Comparison of ENCODE assay signal across 20 cellular contexts in the genomic region with DNA sequence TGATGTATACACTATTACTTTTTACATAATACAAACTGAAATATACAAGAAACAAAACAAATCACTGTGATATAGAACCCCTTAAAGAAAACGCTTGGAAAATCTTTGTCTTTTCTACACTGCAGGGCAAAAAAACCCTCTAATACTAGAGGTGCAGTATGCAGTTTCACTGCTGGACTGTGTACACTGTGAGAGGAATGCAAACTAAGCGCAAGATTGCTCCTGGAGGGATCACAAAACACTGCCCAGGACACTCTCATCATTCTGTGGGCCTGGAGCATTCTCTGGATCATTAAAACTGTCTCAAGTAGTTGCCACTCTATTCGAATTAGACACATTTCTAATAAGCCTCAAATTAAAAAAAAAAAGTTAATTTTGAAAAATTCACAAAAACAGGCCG.
DNase-seq lines count a peak whose midpoint lies in the region; ATAC-seq and TF ChIP-seq lines count a peak whose summit lies in the region.
"Had no signal": no experiment of that assay in that cellular context is flagged by ENCODE, and none has a peak within 500 bp of the region (broad histone marks: within the 10 kb centered on the region; RNA-seq: fewer than 3 reads in every experiment).

No MANE protein-coding gene starts in this region.

- intact Hi-C loops in activated T-helper 2 cell treated with anti-CD3 and anti-CD28 coated beads, Interferon-gamma antibody, Interleukin-2, Interleukin-4, amounts not matched to agents 10 μg/mL and 5 μg/mL and 100 μg/mL, durations not matched to agents 14 hours and 24 hours and 36 hours (cut with micrococcal nuclease): loop anchor here (5.0 kb wide), 1 partner anchor 112 kb away; no protein-coding TSS in a partner anchor
- intact Hi-C loops in upper lobe of right lung (cut with DNase I): no loop called here

- peaks cover 7% of the 10 kb centered on the region for H3K4me1 ChIP-seq in upper lobe of right lung
- H3K4me1 ChIP-seq: breast epithelium had no signal

- peaks cover 5% of the 10 kb centered on the region for H3K36me3 Mint-ChIP-seq in activated naive CD4-positive, alpha-beta T cell treated with anti-CD3 and anti-CD28 coated beads, Interleukin-2, amount 50 U/mL, for 24 hours
- no peaks in the 10 kb centered on the region for H3K36me3 Mint-ChIP-seq in activated naive CD4-positive, alpha-beta T cell treated with anti-CD3 and anti-CD28 coated beads, Interleukin-2, amount 50 U/mL, for 72 hours
- no peaks in the 10 kb centered on the region for H3K36me3 Mint-ChIP-seq in activated T-helper 2 cell treated with anti-CD3 and anti-CD28 coated beads, Interferon-gamma antibody, Interleukin-2, Interleukin-4, amounts not matched to agents 10 μg/mL and 5 μg/mL and 100 μg/mL, durations not matched to agents 14 hours and 24 hours and 36 hours (ENCODE audit: low read depth)
- H3K36me3 Mint-ChIP-seq in memory B cell: peaks cover 2% of the 10 kb centered on the region

- H3K4me1 Mint-ChIP-seq in activated naive CD4-positive, alpha-beta T cell treated with anti-CD3 and anti-CD28 coated beads, Interleukin-2, amount 50 U/mL, for 24 hours: peaks cover 74% of the 10 kb centered on the region
- peaks cover 27% of the 10 kb centered on the region for H3K4me1 Mint-ChIP-seq in activated T-helper 2 cell treated with anti-CD3 and anti-CD28 coated beads, Interferon-gamma antibody, Interleukin-2, Interleukin-4, amounts not matched to agents 10 μg/mL and 5 μg/mL and 100 μg/mL, durations not matched to agents 14 hours and 24 hours and 36 hours (ENCODE audit: low read depth)
- peaks cover 14% of the 10 kb centered on the region for H3K4me1 Mint-ChIP-seq in memory B cell

- H3K27me3 ChIP-seq in upper lobe of right lung: no peaks in the 10 kb centered on the region
- H3K27me3 ChIP-seq: breast epithelium, heart right ventricle, MG63 had no signal

- H3K9me3 Mint-ChIP-seq in activated naive CD4-positive, alpha-beta T cell treated with anti-CD3 and anti-CD28 coated beads, Interleukin-2, amount 50 U/mL, for 24 hours: no peaks in the 10 kb centered on the region
- no peaks in the 10 kb centered on the region for H3K9me3 Mint-ChIP-seq in activated naive CD4-positive, alpha-beta T cell treated with anti-CD3 and anti-CD28 coated beads, Interleukin-2, amount 50 U/mL, for 72 hours
- H3K9me3 Mint-ChIP-seq in activated T-helper 2 cell treated with anti-CD3 and anti-CD28 coated beads, Interferon-gamma antibody, Interleukin-2, Interleukin-4, amounts not matched to agents 10 μg/mL and 5 μg/mL and 100 μg/mL, durations not matched to agents 14 hours and 24 hours and 36 hours: no peaks in the 10 kb centered on the region
- H3K9me3 Mint-ChIP-seq in memory B cell: no peaks in the 10 kb centered on the region
- H3K9me3 Mint-ChIP-seq: CD4-positive, alpha-beta memory T cell had no signal

- no peaks in the 10 kb centered on the region for H3K36me3 ChIP-seq in upper lobe of right lung
- H3K36me3 ChIP-seq: breast epithelium, heart right ventricle, MG63 had no signal

- no peak for ATAC-seq in activated naive CD4-positive, alpha-beta T cell treated with anti-CD3 and anti-CD28 coated beads, Interleukin-2, amount 50 U/mL, for 72 hours
- ATAC-seq in memory B cell (ENCODE audit: low read depth) (no peak), upper lobe of right lung (peak; percentile 28)
- ATAC-seq: left colon had no signal

- H3K9me3 ChIP-seq in upper lobe of right lung: no peaks in the 10 kb centered on the region
- H3K9me3 ChIP-seq: breast epithelium, heart right ventricle, MG63 had no signal

- no peak overlapping the region for H3K4me3 ChIP-seq in upper lobe of right lung
- H3K4me3 ChIP-seq: breast epithelium, GM23248, heart right ventricle, MG63 had no signal

- peak overlapping the region; percentile 30 for H3K4me3 Mint-ChIP-seq in activated naive CD4-positive, alpha-beta T cell treated with anti-CD3 and anti-CD28 coated beads, Interleukin-2, amount 50 U/mL, for 24 hours
- H3K4me3 Mint-ChIP-seq in activated T-helper 2 cell treated with anti-CD3 and anti-CD28 coated beads, Interferon-gamma antibody, Interleukin-2, Interleukin-4, amounts not matched to agents 10 μg/mL and 5 μg/mL and 100 μg/mL, durations not matched to agents 14 hours and 24 hours and 36 hours (ENCODE audit: low read depth): no peak overlapping the region
- peak overlapping the region; percentile 63 for H3K4me3 Mint-ChIP-seq in memory B cell

- H3K27ac Mint-ChIP-seq in activated naive CD4-positive, alpha-beta T cell treated with anti-CD3 and anti-CD28 coated beads, Interleukin-2, amount 50 U/mL, for 24 hours: peak overlapping the region; percentile 55
- peak overlapping the region in 1 of 2 donors; percentile 55 for H3K27ac Mint-ChIP-seq in activated naive CD4-positive, alpha-beta T cell treated with anti-CD3 and anti-CD28 coated beads, Interleukin-2, amount 50 U/mL, for 72 hours
- peak overlapping the region; percentile 91 for H3K27ac Mint-ChIP-seq in activated T-helper 2 cell treated with anti-CD3 and anti-CD28 coated beads, Interferon-gamma antibody, Interleukin-2, Interleukin-4, amounts not matched to agents 10 μg/mL and 5 μg/mL and 100 μg/mL, durations not matched to agents 14 hours and 24 hours and 36 hours
- peak overlapping the region; percentile 88 for H3K27ac Mint-ChIP-seq in memory B cell

- H3K27ac ChIP-seq in upper lobe of right lung: no peak overlapping the region
- H3K27ac ChIP-seq: breast epithelium had no signal

- H3K27me3 Mint-ChIP-seq in activated naive CD4-positive, alpha-beta T cell treated with anti-CD3 and anti-CD28 coated beads, Interleukin-2, amount 50 U/mL, for 24 hours: no peaks in the 10 kb centered on the region
- H3K27me3 Mint-ChIP-seq in activated T-helper 2 cell treated with anti-CD3 and anti-CD28 coated beads, Interferon-gamma antibody, Interleukin-2, Interleukin-4, amounts not matched to agents 10 μg/mL and 5 μg/mL and 100 μg/mL, durations not matched to agents 14 hours and 24 hours and 36 hours (ENCODE audit: low read depth): no peaks in the 10 kb centered on the region
- H3K27me3 Mint-ChIP-seq in memory B cell: no peaks in the 10 kb centered on the region
- H3K27me3 Mint-ChIP-seq: CD4-positive, alpha-beta memory T cell had no signal

- no peak for DNase-seq in activated naive CD4-positive, alpha-beta T cell treated with anti-CD3 and anti-CD28 coated beads, Interleukin-2, amount 50 U/mL, for 72 hours (ENCODE audit: low spot score in 2 of 2)
- DNase-seq in activated T-helper 2 cell treated with anti-CD3 and anti-CD28 coated beads, Interferon-gamma antibody, Interleukin-2, Interleukin-4, amounts not matched to agents 10 μg/mL and 5 μg/mL and 100 μg/mL, durations not matched to agents 14 hours and 24 hours and 36 hours (ENCODE audit: low spot score): no peak
- no peak for DNase-seq in memory B cell (ENCODE audit: low spot score in 2 of 2)
- DNase-seq in upper lobe of right lung: no peak
- no peak for DNase-seq in iPS-NIHi11 (ENCODE audit: low spot score)
- no peak for DNase-seq in stimulated activated CD4-positive, alpha-beta T cell treated with anti-CD3 and anti-CD28 coated beads, Interleukin-15, amount 100 ng/mL, for 24 hours
- DNase-seq: activated CD4-positive, CD25-positive, alpha-beta regulatory T cell; amniotic stem cell; effector CD8-positive, alpha-beta T cell; foreskin fibroblast; GM23248; heart right ventricle; left colon; MG63; NCI-H2029 treated with DMSO at 0.1 percent for 48 hours; NCI-H226; small intestine had no signal

- TF ChIP-seq CTCF in upper lobe of right lung (IDR thresholded peaks at IDR 0.05): no peak
